21 cellular contexts compared by ENCODE assay signal in the genomic region with DNA sequence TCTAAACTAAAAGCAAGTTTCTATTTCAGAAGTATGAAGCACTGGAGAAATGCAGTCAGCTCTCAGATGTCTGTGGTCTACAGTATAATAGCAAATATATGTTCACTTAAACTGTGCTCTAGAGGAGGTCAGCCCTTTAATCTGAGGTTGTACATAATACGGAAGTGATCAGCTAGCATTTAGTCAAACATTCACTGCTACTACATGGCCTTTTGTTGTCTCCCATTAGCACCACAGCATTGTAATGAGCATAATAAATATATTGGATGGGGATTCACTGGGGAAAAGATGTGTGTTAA. TPM values are rescaled to one million over a fixed set of nuclear protein-coding genes. Genes with fewer than 3 reads are reported as not detected.
"Had no signal": no experiment of that assay in that cellular context is flagged by ENCODE, and none has a peak within 500 bp of the region (broad histone marks: within the 10 kb centered on the region; RNA-seq: fewer than 3 reads in every experiment).

No MANE protein-coding gene starts in this region.

- H3K36me3 Mint-ChIP-seq: activated naive CD4-positive, alpha-beta T cell treated with anti-CD3 and anti-CD28 coated beads, Interleukin-2, amount 10 ng/mL, durations not matched to agents 7 days and 5 days had no signal

- H3K9me3 ChIP-seq: ascending aorta, sigmoid colon, tibial artery had no signal

- H3K27ac Mint-ChIP-seq: activated CD4-positive, alpha-beta T cell treated with anti-CD3 and anti-CD28 coated beads for 36 hours; activated naive CD4-positive, alpha-beta T cell treated with anti-CD3 and anti-CD28 coated beads, Interleukin-2, amount 10 ng/mL, durations not matched to agents 7 days and 5 days had no signal

- H3K27ac ChIP-seq: ascending aorta, coronary artery, sigmoid colon, tibial artery had no signal

- H3K4me3 ChIP-seq: ascending aorta, coronary artery, sigmoid colon, tibial artery had no signal

- DNase-seq: activated effector memory CD4-positive, alpha-beta T cell treated with Interleukin-2 at 50 U/mL for 16 hours; activated naive CD4-positive, alpha-beta T cell treated with anti-CD3 and anti-CD28 coated beads, Interleukin-2, amount 10 ng/mL, durations not matched to agents 7 days and 5 days; activated T-cell treated with anti-CD3 and anti-CD28 coated beads, Interleukin-2, amount 50 U/mL, for 4 hours; foreskin melanocyte; glutamatergic neuron; hippocampal formation; left cardiac atrium; posterior cingulate gyrus; sigmoid colon; stimulated activated CD4-positive, alpha-beta T cell treated with anti-CD3 and anti-CD28 coated beads, Interleukin-4, amount 100 ng/mL, for 24 hours; stimulated activated naive CD4-positive, alpha-beta T cell; substantia nigra; tibial artery had no signal

- ATAC-seq: left cardiac atrium had no signal

- H3K4me1 ChIP-seq: ascending aorta, tibial artery had no signal

- H3K4me3 Mint-ChIP-seq: activated CD4-positive, alpha-beta T cell treated with anti-CD3 and anti-CD28 coated beads for 36 hours; activated naive CD4-positive, alpha-beta T cell treated with anti-CD3 and anti-CD28 coated beads, Interleukin-2, amount 10 ng/mL, durations not matched to agents 7 days and 5 days; activated T-cell treated with anti-CD3 and anti-CD28 coated beads, Interleukin-2, amount 50 U/mL, for 4 hours; nephron had no signal

- H3K9me3 Mint-ChIP-seq: activated naive CD4-positive, alpha-beta T cell treated with anti-CD3 and anti-CD28 coated beads, Interleukin-2, amount 10 ng/mL, durations not matched to agents 7 days and 5 days; activated T-cell treated with anti-CD3 and anti-CD28 coated beads, Interleukin-2, amount 50 U/mL, for 4 hours; nephron had no signal

- H3K36me3 ChIP-seq: ascending aorta, sigmoid colon, tibial artery had no signal

- H3K27me3 ChIP-seq: ascending aorta, sigmoid colon had no signal

RNA-seq across cellular contexts. Expression of gene NKX2-3, which starts 23.4 kb away (rescaled TPM):
- total RNA-seq: activated CD4-positive, alpha-beta T cell treated with anti-CD3 and anti-CD28 coated beads for 36 hours; activated T-cell treated with anti-CD3 and anti-CD28 coated beads, Interleukin-2, amount 50 U/mL, for 4 hours; ascending aorta; epithelial cell of proximal tubule; fibroblast of lung; left cardiac atrium; lower leg skin; renal cortical epithelial cell had no signal
